ENCODE assay signal across 34 cellular contexts in genomic region chrY:19012985-19013384, GRCh38.
"Had no signal": no experiment of that assay in that cellular context is flagged by ENCODE, and none has a peak within 500 bp of the region (broad histone marks: within the 10 kb centered on the region; RNA-seq: fewer than 3 reads in every experiment).

No MANE protein-coding gene starts in this region.

- H3K27ac Mint-ChIP-seq: activated B cell treated with CpG ODN at 0.5 μM for 24 hours; activated CD8-positive, alpha-beta T cell treated with anti-CD3 and anti-CD28 coated beads for 36 hours; activated naive CD4-positive, alpha-beta T cell treated with anti-CD3 and anti-CD28 coated beads for 36 hours; activated naive CD4-positive, alpha-beta T cell treated with anti-CD3 and anti-CD28 coated beads, Interleukin-2, amount 50 U/mL, for 24 hours; activated naive CD8-positive, alpha-beta T cell treated with anti-CD3 and anti-CD28 coated beads for 36 hours; activated naive CD8-positive, alpha-beta T cell treated with anti-CD3 and anti-CD28 coated beads, Interleukin-2, amount 50 U/mL, for 24 hours; activated T-helper 1 cell treated with anti-CD3 and anti-CD28 coated beads, Interleukin-12 subunit alpha, Interleukin-12 subunit beta, Interleukin-2, Interleukin-4 antibody, amounts not matched to agents 30 ng/mL and 10 ng/mL and 1 ng/mL, durations not matched to agents 14 hours and 24 hours and 36 hours; activated T-helper 2 cell treated with anti-CD3 and anti-CD28 coated beads, Interferon-gamma antibody, Interleukin-2, Interleukin-4, amounts not matched to agents 10 μg/mL and 5 μg/mL and 100 μg/mL, durations not matched to agents 14 hours and 24 hours and 36 hours; effector memory CD8-positive, alpha-beta T cell; T-helper 17 cell; T-helper 2 cell treated with Interferon-gamma antibody and Interleukin-4, amounts not matched to agents 5 μg/mL and 100 μg/mL, for 36 hours had no signal

- H3K36me3 ChIP-seq: adrenal gland, esophagus muscularis mucosa, gastrocnemius medialis, heart right ventricle, WERI-Rb-1 had no signal

- H3K27me3 Mint-ChIP-seq: activated B cell treated with CpG ODN at 0.5 μM for 24 hours; activated CD8-positive, alpha-beta T cell treated with anti-CD3 and anti-CD28 coated beads for 36 hours; activated naive CD4-positive, alpha-beta T cell treated with anti-CD3 and anti-CD28 coated beads, Interleukin-2, amount 50 U/mL, for 24 hours; activated naive CD8-positive, alpha-beta T cell treated with anti-CD3 and anti-CD28 coated beads for 36 hours; activated naive CD8-positive, alpha-beta T cell treated with anti-CD3 and anti-CD28 coated beads, Interleukin-2, amount 50 U/mL, for 24 hours; effector memory CD8-positive, alpha-beta T cell; T-helper 17 cell had no signal

- H3K4me1 ChIP-seq: adrenal gland, body of pancreas, esophagus muscularis mucosa had no signal

- ATAC-seq: activated CD4-positive, CD25-positive, alpha-beta regulatory T cell treated with anti-CD3 and anti-CD28 coated beads, Interleukin-2, amount 50 U/mL, for 24 hours; activated CD8-positive, alpha-beta T cell treated with anti-CD3 and anti-CD28 coated beads for 36 hours; activated naive CD8-positive, alpha-beta T cell treated with anti-CD3 and anti-CD28 coated beads, Interleukin-2, amount 50 U/mL, for 24 hours; activated T-cell treated with anti-CD3 and anti-CD28 coated beads, Interleukin-2, amount 50 U/mL, for 4 hours; body of pancreas; effector memory CD8-positive, alpha-beta T cell; gastrocnemius medialis; heart right ventricle; T-helper 17 cell had no signal

- H3K27me3 ChIP-seq: adrenal gland, body of pancreas, esophagus muscularis mucosa, gastrocnemius medialis, heart right ventricle had no signal

- H3K27ac ChIP-seq: adrenal gland, body of pancreas, esophagus muscularis mucosa, heart right ventricle, WERI-Rb-1 had no signal

- H3K4me3 Mint-ChIP-seq: activated B cell treated with CpG ODN at 0.5 μM for 24 hours; activated CD8-positive, alpha-beta T cell treated with anti-CD3 and anti-CD28 coated beads for 36 hours; activated naive CD4-positive, alpha-beta T cell treated with anti-CD3 and anti-CD28 coated beads for 36 hours; activated naive CD4-positive, alpha-beta T cell treated with anti-CD3 and anti-CD28 coated beads, Interleukin-2, amount 50 U/mL, for 24 hours; activated naive CD8-positive, alpha-beta T cell treated with anti-CD3 and anti-CD28 coated beads for 36 hours; activated naive CD8-positive, alpha-beta T cell treated with anti-CD3 and anti-CD28 coated beads, Interleukin-2, amount 50 U/mL, for 24 hours; activated T-cell treated with anti-CD3 and anti-CD28 coated beads, Interleukin-2, amount 50 U/mL, for 4 hours; activated T-helper 1 cell treated with anti-CD3 and anti-CD28 coated beads, Interleukin-12 subunit alpha, Interleukin-12 subunit beta, Interleukin-2, Interleukin-4 antibody, amounts not matched to agents 30 ng/mL and 10 ng/mL and 1 ng/mL, durations not matched to agents 14 hours and 24 hours and 36 hours; effector memory CD8-positive, alpha-beta T cell; T-helper 17 cell; T-helper 2 cell treated with Interferon-gamma antibody and Interleukin-4, amounts not matched to agents 5 μg/mL and 100 μg/mL, for 36 hours had no signal

- H3K4me3 ChIP-seq: adrenal gland, body of pancreas, esophagus muscularis mucosa, gastrocnemius medialis, heart right ventricle had no signal

- FAIRE-seq: colon had no signal

- H3K9me3 ChIP-seq: adrenal gland, body of pancreas, esophagus muscularis mucosa, gastrocnemius medialis, heart right ventricle had no signal

- DNase-seq: activated B cell treated with CpG ODN at 0.5 μM for 24 hours; activated CD4-positive, alpha-beta T cell treated with anti-CD3 and anti-CD28 coated beads for 48 hours; activated CD4-positive, alpha-beta T cell treated with anti-CD3 and anti-CD28 coated beads, Interleukin-2, amount 50 U/mL, for 1 hour; activated CD4-positive, alpha-beta T cell treated with anti-CD3 and anti-CD28 coated beads, Interleukin-2, amount 50 U/mL, for 48 hours; activated CD8-positive, alpha-beta memory T cell treated with anti-CD3 and anti-CD28 coated beads for 24 hours; activated CD8-positive, alpha-beta T cell treated with anti-CD3 and anti-CD28 coated beads for 36 hours; activated effector memory CD4-positive, alpha-beta T cell treated with anti-CD3 and anti-CD28 coated beads, Interleukin-2, amount 50 U/mL, for 16 hours; activated naive CD4-positive, alpha-beta T cell treated with anti-CD3 and anti-CD28 coated beads for 36 hours; activated naive CD8-positive, alpha-beta T cell treated with anti-CD3 and anti-CD28 coated beads for 36 hours; activated naive CD8-positive, alpha-beta T cell treated with anti-CD3 and anti-CD28 coated beads, Interleukin-2, amount 50 U/mL, for 24 hours; activated T-cell treated with anti-CD3 and anti-CD28 coated beads, Interleukin-2, amount 50 U/mL, for 4 hours; adrenal gland; amygdala; aorta; body of pancreas; caudate nucleus; cortex of kidney; dermis blood vessel endothelial cell; effector CD4-positive, alpha-beta T cell; effector memory CD8-positive, alpha-beta T cell; erythroblast; gastrocnemius medialis; heart right ventricle; T-helper 1 cell; T-helper 17 cell; T1000; WERI-Rb-1 had no signal

- H3K9me3 Mint-ChIP-seq: activated B cell treated with CpG ODN at 0.5 μM for 24 hours; activated naive CD4-positive, alpha-beta T cell treated with anti-CD3 and anti-CD28 coated beads, Interleukin-2, amount 50 U/mL, for 24 hours; activated naive CD8-positive, alpha-beta T cell treated with anti-CD3 and anti-CD28 coated beads, Interleukin-2, amount 50 U/mL, for 24 hours; activated T-cell treated with anti-CD3 and anti-CD28 coated beads, Interleukin-2, amount 50 U/mL, for 4 hours; activated T-helper 2 cell treated with anti-CD3 and anti-CD28 coated beads, Interferon-gamma antibody, Interleukin-2, Interleukin-4, amounts not matched to agents 10 μg/mL and 5 μg/mL and 100 μg/mL, durations not matched to agents 14 hours and 24 hours and 36 hours; T-helper 2 cell treated with Interferon-gamma antibody and Interleukin-4, amounts not matched to agents 5 μg/mL and 100 μg/mL, for 36 hours had no signal
